Comparison of ENCODE assay signal across 14 cellular contexts in the genomic region with DNA sequence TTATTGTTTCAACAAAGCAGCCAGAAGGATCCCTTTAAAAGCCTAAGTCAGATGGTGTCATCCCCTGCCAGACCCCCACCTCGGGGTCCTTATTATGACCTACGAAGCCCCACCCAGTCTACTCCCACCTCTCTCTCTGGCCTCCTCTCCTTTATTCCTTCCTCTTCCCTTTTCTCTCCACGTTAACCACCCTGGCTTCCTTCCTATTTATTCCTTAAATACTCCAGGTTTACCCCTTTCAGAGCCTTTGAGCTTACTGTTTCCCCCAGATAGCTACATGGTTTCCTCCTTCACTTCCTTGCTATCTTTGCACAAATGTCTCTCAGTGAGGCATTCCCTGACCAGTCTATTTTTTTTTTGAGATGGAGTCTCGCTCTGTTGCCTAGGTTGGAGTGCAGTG.
"Had no signal": no experiment of that assay in that cellular context is flagged by ENCODE, and none has a peak within 500 bp of the region (broad histone marks: within the 10 kb centered on the region; RNA-seq: fewer than 3 reads in every experiment).

No MANE protein-coding gene starts in this region.

- H3K36me3 ChIP-seq: colonic mucosa, heart left ventricle, thoracic aorta, transverse colon had no signal

- H3K27me3 ChIP-seq: colonic mucosa, heart left ventricle, transverse colon had no signal

- H3K9me3 Mint-ChIP-seq: stimulated activated naive B cell treated with anti-CD40 and anti-IgM and Interleukin-4, amounts not matched to agents 10 μg/mL and 1 μg/mL and 100 μg/mL, for 72 hours; stimulated activated naive CD8-positive, alpha-beta T cell treated with anti-CD3 and anti-CD28 coated beads, Interleukin-15, amount 100 ng/mL, for 72 hours had no signal

- H3K36me3 Mint-ChIP-seq: naive thymus-derived CD4-positive, alpha-beta T cell; stimulated activated naive B cell treated with anti-CD40 and anti-IgM and Interleukin-4, amounts not matched to agents 10 μg/mL and 1 μg/mL and 100 μg/mL, for 72 hours had no signal

- H3K9me3 ChIP-seq: colonic mucosa, heart left ventricle, thoracic aorta, transverse colon had no signal

- H3K27ac ChIP-seq: colonic mucosa, heart left ventricle, thoracic aorta, transverse colon had no signal

- ATAC-seq: esophagus mucosa; heart left ventricle; left lobe of liver; naive thymus-derived CD4-positive, alpha-beta T cell; sciatic nerve; stimulated activated naive B cell treated with anti-CD40 and anti-IgM and Interleukin-4, amounts not matched to agents 10 μg/mL and 1 μg/mL and 100 μg/mL, for 72 hours; stimulated activated naive CD8-positive, alpha-beta T cell treated with anti-CD3 and anti-CD28 coated beads, Interleukin-15, amount 100 ng/mL, for 72 hours had no signal

- H3K27ac Mint-ChIP-seq: naive thymus-derived CD4-positive, alpha-beta T cell; stimulated activated naive B cell treated with anti-CD40 and anti-IgM and Interleukin-4, amounts not matched to agents 10 μg/mL and 1 μg/mL and 100 μg/mL, for 72 hours had no signal

- H3K27me3 Mint-ChIP-seq: naive thymus-derived CD4-positive, alpha-beta T cell; stimulated activated naive B cell treated with anti-CD40 and anti-IgM and Interleukin-4, amounts not matched to agents 10 μg/mL and 1 μg/mL and 100 μg/mL, for 72 hours; stimulated activated naive CD8-positive, alpha-beta T cell treated with anti-CD3 and anti-CD28 coated beads, Interleukin-15, amount 100 ng/mL, for 72 hours had no signal

- DNase-seq: colonic mucosa; effector CD4-positive, alpha-beta T cell; heart left ventricle; hippocampal formation; naive thymus-derived CD4-positive, alpha-beta T cell; stimulated activated CD4-positive, alpha-beta T cell treated with anti-CD3 and anti-CD28 coated beads, Interleukin-2, amount 100 ng/mL, for 24 hours; stimulated activated CD4-positive, alpha-beta T cell treated with anti-CD3 and anti-CD28 coated beads, Interleukin-4, amount 100 ng/mL, for 4 hours; stimulated activated naive B cell treated with anti-CD40 and anti-IgM and Interleukin-4, amounts not matched to agents 10 μg/mL and 1 μg/mL and 100 μg/mL, for 72 hours; stimulated activated naive CD8-positive, alpha-beta T cell treated with anti-CD3 and anti-CD28 coated beads, Interleukin-15, amount 100 ng/mL, for 72 hours; transverse colon had no signal

- H3K4me3 ChIP-seq: colonic mucosa, heart left ventricle, thoracic aorta, transverse colon had no signal

- H3K4me3 Mint-ChIP-seq: naive thymus-derived CD4-positive, alpha-beta T cell; stimulated activated naive B cell treated with anti-CD40 and anti-IgM and Interleukin-4, amounts not matched to agents 10 μg/mL and 1 μg/mL and 100 μg/mL, for 72 hours; stimulated activated naive CD8-positive, alpha-beta T cell treated with anti-CD3 and anti-CD28 coated beads, Interleukin-15, amount 100 ng/mL, for 72 hours had no signal
